26 cellular contexts compared by ENCODE assay signal in genomic region chr6:11738681-11739375, GRCh38. TPM values are rescaled to one million over a fixed set of nuclear protein-coding genes. Genes with fewer than 3 reads are reported as not detected.
DNase-seq lines count a peak whose midpoint lies in the region; ATAC-seq, FAIRE-seq and TF ChIP-seq lines count a peak whose summit lies in the region.
"Had no signal": no experiment of that assay in that cellular context is flagged by ENCODE, and none has a peak within 500 bp of the region (broad histone marks: within the 10 kb centered on the region; RNA-seq: fewer than 3 reads in every experiment).

No MANE protein-coding gene starts in this region.

- H3K9me1 ChIP-seq in endothelial cell of umbilical vein (replicated peaks; ENCODE audit: control insufficient read depth, extremely low read depth, insufficient read depth, low read length) = no peaks in the 10 kb centered on the region

- no peak overlapping the region for H3K4me3 Mint-ChIP-seq in activated naive CD4-positive, alpha-beta T cell treated with anti-CD3 and anti-CD28 coated beads for 36 hours
- no peak overlapping the region for H3K4me3 Mint-ChIP-seq in naive thymus-derived CD8-positive, alpha-beta T cell
- H3K4me3 Mint-ChIP-seq: B cell; naive thymus-derived CD4-positive, alpha-beta T cell had no signal

- TF ChIP-seq CTCF in endothelial cell of umbilical vein (IDR thresholded peaks at IDR 0.05; ENCODE audit: extremely low read depth in 1 of 2, insufficient read depth in 1 of 2, low read depth in 1 of 2, low read length in 2 of 2) (no peak), colonic mucosa (IDR thresholded peaks at IDR 0.05) (no peak), mucosa of descending colon (IDR thresholded peaks at IDR 0.05) (no peak)

- no peaks in the 10 kb centered on the region for H3K9me3 ChIP-seq in endothelial cell of umbilical vein (replicated peaks; ENCODE audit: control insufficient read depth, insufficient read depth, low read length)
- no peaks in the 10 kb centered on the region for H3K9me3 ChIP-seq in colonic mucosa
- H3K9me3 ChIP-seq in mucosa of descending colon = no peaks in the 10 kb centered on the region
- H3K9me3 ChIP-seq: suprapubic skin had no signal

- no peaks in the 10 kb centered on the region for H3K36me3 Mint-ChIP-seq in activated naive CD4-positive, alpha-beta T cell treated with anti-CD3 and anti-CD28 coated beads for 36 hours (ENCODE audit: low read depth)
- no peaks in the 10 kb centered on the region for H3K36me3 Mint-ChIP-seq in naive thymus-derived CD8-positive, alpha-beta T cell
- H3K36me3 Mint-ChIP-seq: naive thymus-derived CD4-positive, alpha-beta T cell had no signal

- H3K4me3 ChIP-seq in endothelial cell of umbilical vein (replicated peaks in 1 of 3; ENCODE audit: insufficient read depth in 1 of 3, low read depth in 1 of 3, low read length in 3 of 3) (no peak overlapping the region), colonic mucosa (no peak overlapping the region), mucosa of descending colon (no peak overlapping the region)
- H3K4me3 ChIP-seq: cardiac muscle cell, GM23248, smooth muscle cell, suprapubic skin had no signal

- no peak for FAIRE-seq in endothelial cell of umbilical vein (lab: Jason Lieb, UNC)
- FAIRE-seq: A204.1, GM18507 had no signal

- TF ChIP-seq POLR2A in endothelial cell of umbilical vein (IDR thresholded peaks at IDR 0.05; ENCODE audit: low read depth, low read length) = no peak

- no peak overlapping the region for H3K9ac ChIP-seq in endothelial cell of umbilical vein (replicated peaks; ENCODE audit: extremely low read depth, insufficient read depth, low read length)
- no peak overlapping the region for H3K9ac ChIP-seq in colonic mucosa (ENCODE audit: low read depth in 2 of 2, low read length in 2 of 2)
- H3K9ac ChIP-seq: GM23248, KMS-11 had no signal

- peak overlapping the region; percentile 20 for H3K27ac Mint-ChIP-seq in activated naive CD4-positive, alpha-beta T cell treated with anti-CD3 and anti-CD28 coated beads for 36 hours
- no peak overlapping the region for H3K27ac Mint-ChIP-seq in naive thymus-derived CD8-positive, alpha-beta T cell
- H3K27ac Mint-ChIP-seq: B cell; naive thymus-derived CD4-positive, alpha-beta T cell had no signal

- peaks cover under 1% of the 10 kb centered on the region for H3K9me3 Mint-ChIP-seq in activated naive CD4-positive, alpha-beta T cell treated with anti-CD3 and anti-CD28 coated beads for 36 hours
- H3K9me3 Mint-ChIP-seq in naive thymus-derived CD8-positive, alpha-beta T cell = peaks cover 0 to 2% (median 0%) of the 10 kb centered on the region in 9 donors

- H3K79me2 ChIP-seq in endothelial cell of umbilical vein (ENCODE audit: control insufficient read depth, insufficient read depth, low read length) = peaks cover 89% of the 10 kb centered on the region

- no peaks in the 10 kb centered on the region for H3K27me3 Mint-ChIP-seq in activated naive CD4-positive, alpha-beta T cell treated with anti-CD3 and anti-CD28 coated beads for 36 hours (ENCODE audit: low read depth)
- H3K27me3 Mint-ChIP-seq in naive thymus-derived CD8-positive, alpha-beta T cell = peaks cover 0 to 3% (median 0%) of the 10 kb centered on the region in 5 donors
- H3K27me3 Mint-ChIP-seq: naive thymus-derived CD4-positive, alpha-beta T cell had no signal

- no peak overlapping the region for H2AFZ ChIP-seq in endothelial cell of umbilical vein (ENCODE audit: low read depth, low read length)
- H2AFZ ChIP-seq: GM23248 had no signal

- POLR2A ChIA-PET in endothelial cell of umbilical vein (lab: Charles Lee) = no interaction called here
- POLR2A ChIA-PET in naive thymus-derived CD8-positive, alpha-beta T cell (lab: Charles Lee) = interaction anchor here (1.5 kb wide), 1 partner anchor 11 kb away, joined by 6 read pairs; no protein-coding TSS in a partner anchor

- H3K4me1 Mint-ChIP-seq in activated naive CD4-positive, alpha-beta T cell treated with anti-CD3 and anti-CD28 coated beads for 36 hours (ENCODE audit: low read depth) = peaks cover 19% of the 10 kb centered on the region
- H3K4me1 Mint-ChIP-seq in naive thymus-derived CD8-positive, alpha-beta T cell = peaks cover 5 to 21% (median 12%) of the 10 kb centered on the region in 4 donors
- H3K4me1 Mint-ChIP-seq: B cell had no signal

- dilution Hi-C loops in endothelial cell of umbilical vein (cut with MboI; ENCODE audit: extremely low pct_ligation_motif_present, low sequenced_read_pairs) = no loop called here

- H3K4me2 ChIP-seq in endothelial cell of umbilical vein (ENCODE audit: insufficient read depth, low read length) = no peak overlapping the region
- H3K4me2 ChIP-seq: KMS-11, smooth muscle cell had no signal

- H3K27ac ChIP-seq in endothelial cell of umbilical vein (ENCODE audit: insufficient read depth, low read depth, low read length) (no peak overlapping the region), colonic mucosa (no peak overlapping the region)
- H3K27ac ChIP-seq: cardiac muscle cell, GM23248, KMS-11, suprapubic skin had no signal

- no peak for ATAC-seq in mucosa of descending colon
- no peak for ATAC-seq in naive thymus-derived CD8-positive, alpha-beta T cell
- ATAC-seq: naive thymus-derived CD4-positive, alpha-beta T cell had no signal

- H3K27me3 ChIP-seq in endothelial cell of umbilical vein (ENCODE audit: control insufficient read depth in 2 of 2, insufficient read depth in 2 of 2, low read length in 2 of 2) = no peaks in the 10 kb centered on the region
- no peaks in the 10 kb centered on the region for H3K27me3 ChIP-seq in colonic mucosa
- H3K27me3 ChIP-seq: cardiac muscle cell, suprapubic skin had no signal

- no peaks in the 10 kb centered on the region for H4K20me1 ChIP-seq in endothelial cell of umbilical vein (replicated peaks; ENCODE audit: control insufficient read depth, extremely low read depth, insufficient read depth, low read length)

- DNase-seq in activated naive CD4-positive, alpha-beta T cell treated with anti-CD3 and anti-CD28 coated beads for 36 hours = no peak
- DNase-seq in activated naive CD4-positive, alpha-beta T cell treated with anti-CD3 and anti-CD28 coated beads, Interleukin-2, amount 50 U/mL, for 16 hours = no peak
- peak; percentile 55 for DNase-seq in SKM-1 (lab: John Stamatoyannopoulos, UW; ENCODE audit: unreplicated experiment)
- peak; percentile 62 for DNase-seq in endothelial cell of umbilical vein (ENCODE audit: low read depth, low spot score)
- DNase-seq in renal cortical epithelial cell (ENCODE audit: low read depth) = peak; percentile 87
- DNase-seq in colonic mucosa = no peak
- DNase-seq in mucosa of descending colon = no peak
- DNase-seq in naive thymus-derived CD8-positive, alpha-beta T cell = no peak
- DNase-seq: activated gamma-delta T cell; amygdala; DMS79; GF-D8; GM23248; naive thymus-derived CD4-positive, alpha-beta T cell; NCI-H1694; NCI-H2171; OCI-M1; retina; stimulated activated CD4-positive, alpha-beta T cell treated with anti-CD3 and anti-CD28 coated beads, Interleukin-2, amount 100 ng/mL, for 24 hours had no signal

- BruUV-seq in endothelial cell of umbilical vein (replicated peaks; lab: Mats Ljungman, UMichigan) = no TSS peak

- H3K4me1 ChIP-seq in endothelial cell of umbilical vein (ENCODE audit: control insufficient read depth, extremely low read depth, insufficient read depth, low read length) (no peaks in the 10 kb centered on the region), colonic mucosa (no peaks in the 10 kb centered on the region), mucosa of descending colon (ENCODE audit: low read depth) (peaks cover 9% of the 10 kb centered on the region)
- H3K4me1 ChIP-seq: suprapubic skin had no signal

- intact Hi-C loops in activated naive CD4-positive, alpha-beta T cell treated with anti-CD3 and anti-CD28 coated beads for 36 hours (cut with micrococcal nuclease) = no loop called here
- intact Hi-C loops in endothelial cell of umbilical vein (cut with micrococcal nuclease) = no loop called here
- intact Hi-C loops in colonic mucosa (cut with DNase I) = no loop called here
- intact Hi-C loops in mucosa of descending colon (cut with DNase I, micrococcal nuclease) = no loop called here

- H3K36me3 ChIP-seq in endothelial cell of umbilical vein (ENCODE audit: control insufficient read depth in 2 of 2, extremely low read depth in 1 of 2, insufficient read depth in 2 of 2, low read length in 2 of 2) (no peaks in the 10 kb centered on the region), colonic mucosa (no peaks in the 10 kb centered on the region), mucosa of descending colon (ENCODE audit: low read depth) (no peaks in the 10 kb centered on the region)
- H3K36me3 ChIP-seq: cardiac muscle cell, suprapubic skin had no signal

- CTCF ChIA-PET in activated naive CD4-positive, alpha-beta T cell treated with anti-CD3 and anti-CD28 coated beads for 36 hours (lab: Charles Lee) = interaction anchor here (0.5 kb wide), 1 partner anchor 1151 kb away, joined by 5 read pairs; no protein-coding TSS in a partner anchor
- CTCF ChIA-PET in endothelial cell of umbilical vein (lab: Charles Lee) = no interaction called here

TF ChIP-seq in endothelial cell of umbilical vein, 7 proteins besides CTCF, POLR2A, EP300 and RAD21 (continues in another document):
- TF ChIP-seq EZH2 (IDR thresholded peaks at IDR 0.05; ENCODE audit: borderline replicate concordance, low read depth, low read length, severe bottlenecking) (no peak), MAX (IDR thresholded peaks at IDR 0.05; ENCODE audit: insufficient read depth, insufficient read length) (no peak), FOS (IDR thresholded peaks at IDR 0.05; ENCODE audit: borderline replicate concordance, insufficient read depth, low read length) (no peak), MYC (IDR thresholded peaks at IDR 0.05; ENCODE audit: low read depth, low read length) (no peak)

RNA-seq across cellular contexts. Expression of gene ADTRP, which starts 39.8 kb away (rescaled TPM):
- 10 to 100 TPM; 49.4 to 52.1 TPM for total RNA-seq in activated naive CD4-positive, alpha-beta T cell treated with anti-CD3 and anti-CD28 coated beads for 36 hours
- total RNA-seq in endothelial cell of umbilical vein (3.3 and 5.6 TPM in 2 replicates), renal cortical epithelial cell (1.4 and 7.1 TPM in 2 replicates), colonic mucosa (10 to 100 TPM; 56.6 to 79.9 TPM), mucosa of descending colon (100 to 1,000 TPM in 1 of 3 donors, 10 to 100 TPM in 2; 68.5 to 239 (median 91.9) TPM)
- polyA plus RNA-seq in endothelial cell of umbilical vein = 3.6 and 4.4 TPM in 2 replicates
- 3.3 and 5.0 TPM in 2 replicates for polyA plus RNA-seq in endothelial cell of umbilical vein (2011; cell fraction: cytosol; rRNA removed)
- polyA plus RNA-seq in endothelial cell of umbilical vein (2011; cell fraction: nucleus; rRNA removed) = 5.1 and 7.4 TPM in 2 replicates
- polyA plus RNA-seq in endothelial cell of umbilical vein (2012) = 29.6 and 35.6 TPM in 2 replicates
- polyA minus RNA-seq in endothelial cell of umbilical vein = 6.7 and 10.3 TPM in 2 replicates
- polyA minus RNA-seq in endothelial cell of umbilical vein (2011; cell fraction: cytosol; rRNA and poly(A)+ RNA removed) = not detected
- polyA minus RNA-seq in endothelial cell of umbilical vein (2011; cell fraction: nucleus; rRNA and poly(A)+ RNA removed) = 2.2 and 4.6 TPM in 2 replicates
- 1 to 10 TPM; 5.0 to 7.4 TPM for total RNA-seq in naive thymus-derived CD8-positive, alpha-beta T cell
- 10 to 100 TPM in 1 of 3 donors, 1 to 10 TPM in 2; 2.3 to 14.0 (median 7.2) TPM for polyA plus RNA-seq in naive thymus-derived CD8-positive, alpha-beta T cell
- total RNA-seq: cardiac muscle cell had no signal
- polyA plus RNA-seq: cardiac muscle cell had no signal

Comparison
In these comparisons a context has a peak if more than half of its experiments do, and no peak if none do; other contexts are left out.
1. DNase-seq: peak in SKM-1 (single experiment), endothelial cell of umbilical vein (single experiment) and renal cortical epithelial cell (single experiment); none in activated naive CD4-positive, alpha-beta T cell treated with anti-CD3 and anti-CD28 coated beads for 36 hours (single experiment), activated naive CD4-positive, alpha-beta T cell treated with anti-CD3 and anti-CD28 coated beads, Interleukin-2, amount 50 U/mL, for 16 hours (single experiment), colonic mucosa (single experiment), mucosa of descending colon (0 of 3) and naive thymus-derived CD8-positive, alpha-beta T cell (0 of 10).